Comparison of ENCODE assay signal across 8 cellular contexts in the genomic region with DNA sequence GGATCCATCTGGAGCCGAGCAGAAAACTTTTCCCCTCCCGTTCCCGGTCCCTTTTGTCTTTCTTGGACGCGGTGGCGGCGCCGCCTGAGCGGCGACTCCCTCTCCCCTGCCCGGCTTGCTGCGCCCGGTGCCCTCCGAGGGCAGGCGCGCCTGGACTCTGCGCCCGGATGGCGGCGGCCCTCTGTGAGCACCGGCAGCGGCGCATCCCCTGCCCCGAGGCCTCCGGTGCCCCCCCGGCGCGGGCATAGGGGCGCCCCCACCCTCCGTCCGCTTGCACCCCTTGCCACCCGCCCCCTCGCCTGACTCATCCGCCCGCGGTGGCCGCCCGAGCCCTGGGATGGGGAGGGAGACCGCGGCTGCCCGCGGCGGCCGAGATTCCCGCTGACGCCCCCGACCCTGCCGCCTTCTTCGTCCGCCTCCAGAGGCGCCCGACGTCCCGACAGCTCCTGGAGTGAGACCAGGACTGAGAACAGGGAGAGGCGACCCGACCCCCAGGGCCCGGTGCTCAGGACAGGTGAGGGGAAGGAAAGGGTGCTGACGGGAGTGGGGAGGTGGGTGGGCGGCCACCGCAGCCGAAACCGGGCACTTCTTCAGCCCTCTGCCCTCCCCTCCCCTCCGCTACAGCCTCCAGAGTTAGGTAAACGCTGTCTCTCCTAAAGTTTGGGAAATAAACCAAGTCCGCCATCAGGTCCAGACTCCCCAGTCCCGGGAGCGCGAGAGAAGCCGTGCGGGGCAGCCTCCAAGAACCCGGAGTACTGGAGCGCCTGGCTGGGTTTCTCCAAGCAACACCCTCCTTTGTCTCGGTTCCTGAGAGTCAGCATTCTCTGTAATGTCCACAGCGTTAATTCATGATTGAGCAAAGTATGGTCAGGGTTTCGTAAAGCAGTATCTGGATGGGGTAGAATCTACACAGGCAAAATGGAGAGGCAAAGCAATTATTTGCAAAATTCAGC. TPM values are rescaled to one million over a fixed set of nuclear protein-coding genes. Genes with fewer than 3 reads are reported as not detected.
DNase-seq lines count a peak whose midpoint lies in the region; ATAC-seq and TF ChIP-seq lines count a peak whose summit lies in the region.

A gene (plus strand): TSS at position 7 of the 953 bp plus-strand sequence. CDS start 74,406 bp downstream, outside the sequence.

- TF ChIP-seq CTCF in GM13977 (IDR thresholded peaks at IDR 0.05; ENCODE audit: extremely low read depth, insufficient read depth, missing control alignments) (no peak), epithelial cell of esophagus (IDR thresholded peaks at IDR 0.05; ENCODE audit: insufficient read depth, low read depth, low read length, missing control alignments) (no peak)

- peaks cover 13% of the 10 kb centered on the region for H3K4me1 ChIP-seq in mononuclear cell (ENCODE audit: insufficient read depth, low read length)

- peaks cover 21% of the 10 kb centered on the region for H3K4me1 Mint-ChIP-seq in activated CD4-positive, alpha-beta memory T cell treated with anti-CD3 and anti-CD28 coated beads, Interleukin-2, amount 10 ng/mL, durations not matched to agents 7 days and 5 days
- H3K4me1 Mint-ChIP-seq in stimulated activated naive CD8-positive, alpha-beta T cell treated with anti-CD3 and anti-CD28 coated beads, Interleukin-15, amount 100 ng/mL, for 72 hours = peaks cover 28% of the 10 kb centered on the region

- CTCF ChIA-PET in activated CD4-positive, alpha-beta memory T cell treated with anti-CD3 and anti-CD28 coated beads, Interleukin-2, amount 10 ng/mL, durations not matched to agents 7 days and 5 days (lab: Charles Lee) = interaction anchor here (0.7 to 3.4 kb wide), 12 partner anchors 15 to 395 kb away, joined by 3 to 22 read pairs (median 6); no protein-coding TSS in a partner anchor

- H3K9me3 ChIP-seq in mononuclear cell (ENCODE audit: low read depth, low read length) = no peaks in the 10 kb centered on the region

- H3K4me3 ChIP-seq in epithelial cell of esophagus (ENCODE audit: low read length) = peak within 1 kb of the TSS; percentile 24
- peak within 1 kb of the TSS; percentile 41 for H3K4me3 ChIP-seq in mononuclear cell (ENCODE audit: low read length)

- peak within 1 kb of the TSS; percentile 23 for H3K27ac Mint-ChIP-seq in activated CD4-positive, alpha-beta memory T cell treated with anti-CD3 and anti-CD28 coated beads, Interleukin-2, amount 10 ng/mL, durations not matched to agents 7 days and 5 days
- peak within 1 kb of the TSS in 1 of 2 donors; percentile 12 for H3K27ac Mint-ChIP-seq in stimulated activated naive CD8-positive, alpha-beta T cell treated with anti-CD3 and anti-CD28 coated beads, Interleukin-15, amount 100 ng/mL, for 72 hours

- peak; percentile 82 for ATAC-seq in stimulated activated naive CD8-positive, alpha-beta T cell treated with anti-CD3 and anti-CD28 coated beads, Interleukin-15, amount 100 ng/mL, for 72 hours
- ATAC-seq in HG03469 (IDR thresholded peaks at IDR 0.05; ENCODE audit: unreplicated experiment) = no peak

- in situ Hi-C loops in GM13977 (cut with MboI; ENCODE audit: low pct_unique_long_range_greater_than_20kb, low sequenced_read_pairs, unreplicated experiment) = no loop called here

- peaks cover 47% of the 10 kb centered on the region for H3K27me3 ChIP-seq in mononuclear cell (ENCODE audit: insufficient read depth, low read length)

- DNase-seq in GM13977 (ENCODE audit: low spot score) = peak; percentile 16
- DNase-seq in HK-2 (ENCODE audit: unreplicated experiment) = peak; percentile 8
- DNase-seq in activated CD4-positive, alpha-beta memory T cell treated with anti-CD3 and anti-CD28 coated beads, Interleukin-2, amount 10 ng/mL, durations not matched to agents 7 days and 5 days = peak; percentile 32
- peak; percentile 26 for DNase-seq in epithelial cell of esophagus (ENCODE audit: low read depth)
- peak; percentile 23 to 28 for DNase-seq in stimulated activated naive CD8-positive, alpha-beta T cell treated with anti-CD3 and anti-CD28 coated beads, Interleukin-15, amount 100 ng/mL, for 72 hours
- DNase-seq in cerebellar cortex (ENCODE audit: low spot score) = no peak

- H3K9me3 Mint-ChIP-seq in activated CD4-positive, alpha-beta memory T cell treated with anti-CD3 and anti-CD28 coated beads, Interleukin-2, amount 10 ng/mL, durations not matched to agents 7 days and 5 days = no peaks in the 10 kb centered on the region
- H3K9me3 Mint-ChIP-seq in stimulated activated naive CD8-positive, alpha-beta T cell treated with anti-CD3 and anti-CD28 coated beads, Interleukin-15, amount 100 ng/mL, for 72 hours = peaks cover 3 to 7% of the 10 kb centered on the region in 2 donors

- peak within 1 kb of the TSS; percentile 74 for H3K4me3 Mint-ChIP-seq in activated CD4-positive, alpha-beta memory T cell treated with anti-CD3 and anti-CD28 coated beads, Interleukin-2, amount 10 ng/mL, durations not matched to agents 7 days and 5 days
- peak within 1 kb of the TSS; percentile 67 to 76 for H3K4me3 Mint-ChIP-seq in stimulated activated naive CD8-positive, alpha-beta T cell treated with anti-CD3 and anti-CD28 coated beads, Interleukin-15, amount 100 ng/mL, for 72 hours

- peaks cover 2% of the 10 kb centered on the region for H3K36me3 Mint-ChIP-seq in activated CD4-positive, alpha-beta memory T cell treated with anti-CD3 and anti-CD28 coated beads, Interleukin-2, amount 10 ng/mL, durations not matched to agents 7 days and 5 days (ENCODE audit: low read depth)

- POLR2A ChIA-PET in activated CD4-positive, alpha-beta memory T cell treated with anti-CD3 and anti-CD28 coated beads, Interleukin-2, amount 10 ng/mL, durations not matched to agents 7 days and 5 days (lab: Charles Lee) = interaction anchor here (0.8 to 1.6 kb wide), 3 partner anchors 15 to 209 kb away, joined by 3 to 4 read pairs (median 3); no protein-coding TSS in a partner anchor

- H3K27me3 Mint-ChIP-seq in activated CD4-positive, alpha-beta memory T cell treated with anti-CD3 and anti-CD28 coated beads, Interleukin-2, amount 10 ng/mL, durations not matched to agents 7 days and 5 days = peaks cover 27% of the 10 kb centered on the region
- peaks cover 58% of the 10 kb centered on the region for H3K27me3 Mint-ChIP-seq in stimulated activated naive CD8-positive, alpha-beta T cell treated with anti-CD3 and anti-CD28 coated beads, Interleukin-15, amount 100 ng/mL, for 72 hours

RNA-seq across cellular contexts. Expression of the gene that starts here (rescaled TPM):
- 1 to 10 TPM; 3.0 TPM for total RNA-seq in activated CD4-positive, alpha-beta memory T cell treated with anti-CD3 and anti-CD28 coated beads, Interleukin-2, amount 10 ng/mL, durations not matched to agents 7 days and 5 days
- total RNA-seq in mononuclear cell = 0.63 TPM
